In genomic region chr1:150877220-150877516, GRCh38 we compare ENCODE assay signal across 8 cellular contexts. TPM values are rescaled to one million over a fixed set of nuclear protein-coding genes. Genes with fewer than 3 reads are reported as not detected.
DNase-seq lines count a peak whose midpoint lies in the region; ATAC-seq and TF ChIP-seq lines count a peak whose summit lies in the region.

No MANE protein-coding gene starts in this region.

- peak overlapping the region; percentile 77 to 92 for H3K27ac Mint-ChIP-seq in activated naive CD4-positive, alpha-beta T cell treated with anti-CD3 and anti-CD28 coated beads, Interleukin-2, amount 50 U/mL, for 72 hours

- in situ Hi-C loops in transverse colon (cut with MboI; ENCODE audit: low pct_ligation_motif_present in 1 of 4, low pct_unique_long_range_greater_than_20kb in 1 of 4, low sequenced_read_pairs in 3 of 4): no loop called here

- H3K27me3 ChIP-seq in cardiac muscle cell (no peaks in the 10 kb centered on the region), right lobe of liver (no peaks in the 10 kb centered on the region), transverse colon (no peaks in the 10 kb centered on the region), WERI-Rb-1 (ENCODE audit: insufficient read depth, low read depth, severe bottlenecking) (no peaks in the 10 kb centered on the region)

- H3K36me3 ChIP-seq in cardiac muscle cell: no peaks in the 10 kb centered on the region
- peaks cover 0 to 4% (median 0%) of the 10 kb centered on the region in 4 donors for H3K36me3 ChIP-seq in right lobe of liver
- H3K36me3 ChIP-seq in transverse colon: no peaks in the 10 kb centered on the region
- peaks cover 5% of the 10 kb centered on the region for H3K36me3 ChIP-seq in WERI-Rb-1

- 32% methylated on average over 7 of the region's 7 CpGs for WGBS in right lobe of liver (ENCODE audit: insufficient coverage, low coverage, low lambda C conversion rate, missing lambda C conversion rate)
- WGBS in transverse colon (ENCODE audit: low coverage in 1 of 2), 2 donors: 49 to 62% methylated on average over 6 to 7 of the region's 7 CpGs

- no peaks in the 10 kb centered on the region for H3K9me3 ChIP-seq in cardiac muscle cell (ENCODE audit: low read depth)
- H3K9me3 ChIP-seq in right lobe of liver: no peaks in the 10 kb centered on the region
- no peaks in the 10 kb centered on the region for H3K9me3 ChIP-seq in transverse colon
- H3K9me3 ChIP-seq in WERI-Rb-1 (ENCODE audit: severe bottlenecking): peaks cover 8% of the 10 kb centered on the region

- DNase-seq in cardiac muscle cell (ENCODE audit: low read depth in 1 of 2, low spot score in 1 of 2): peak in 1 of 2 donors; percentile 4
- no peak for DNase-seq in left ventricle myocardium superior
- DNase-seq in activated naive CD4-positive, alpha-beta T cell treated with anti-CD3 and anti-CD28 coated beads, Interleukin-2, amount 50 U/mL, for 72 hours (ENCODE audit: low spot score in 2 of 2): no peak
- no peak for DNase-seq in right lobe of liver
- DNase-seq in transverse colon: no peak
- DNase-seq in HCEC 1CT: no peak
- no peak for DNase-seq in WERI-Rb-1

- peak overlapping the region; percentile 89 for H3K27ac ChIP-seq in cardiac muscle cell
- peak overlapping the region; percentile 89 to 98 (median 89) for H3K27ac ChIP-seq in right lobe of liver
- peak overlapping the region; percentile 96 to 99 (median 97) for H3K27ac ChIP-seq in transverse colon
- H3K27ac ChIP-seq in WERI-Rb-1: no peak overlapping the region; the same call in 1 of the 2 replicates

- H3K4me3 ChIP-seq in cardiac muscle cell (no peak overlapping the region), right lobe of liver (peak overlapping the region; percentile 34 to 87 (median 46)), transverse colon (peak overlapping the region; percentile 19 to 99 (median 84)), WERI-Rb-1 (ENCODE audit: low read depth, low read length) (no peak overlapping the region)

- H3K4me1 ChIP-seq in cardiac muscle cell (ENCODE audit: low read depth) (peaks cover 10% of the 10 kb centered on the region), right lobe of liver (peaks cover 0 to 28% (median 6%) of the 10 kb centered on the region in 4 donors), transverse colon (peaks cover 0 to 25% (median 23%) of the 10 kb centered on the region in 4 donors)

- no peak for TF ChIP-seq POLR2A in right lobe of liver (IDR thresholded peaks at IDR 0.05)
- TF ChIP-seq POLR2A in transverse colon (IDR thresholded peaks at IDR 0.05): no peak

- H3K36me3 Mint-ChIP-seq in activated naive CD4-positive, alpha-beta T cell treated with anti-CD3 and anti-CD28 coated beads, Interleukin-2, amount 50 U/mL, for 72 hours: peaks cover 5 to 12% of the 10 kb centered on the region in 2 donors

- no peak for ATAC-seq in left ventricle myocardium superior
- ATAC-seq in activated naive CD4-positive, alpha-beta T cell treated with anti-CD3 and anti-CD28 coated beads, Interleukin-2, amount 50 U/mL, for 72 hours: no peak
- no peak for ATAC-seq in right lobe of liver
- no peak for ATAC-seq in HG02798 (IDR thresholded peaks at IDR 0.05; ENCODE audit: poor library complexity, unreplicated experiment)

- intact Hi-C loops in left ventricle myocardium superior (cut with micrococcal nuclease) (no loop called here), right lobe of liver (cut with DNase I) (no loop called here), transverse colon (cut with DNase I; ENCODE audit: low total_unique reads) (no loop called here)

- H3K9me3 Mint-ChIP-seq in activated naive CD4-positive, alpha-beta T cell treated with anti-CD3 and anti-CD28 coated beads, Interleukin-2, amount 50 U/mL, for 72 hours: no peaks in the 10 kb centered on the region

- TF ChIP-seq EP300 in transverse colon (IDR thresholded peaks at IDR 0.05; ENCODE audit: low read depth): no peak

- TF ChIP-seq CTCF in cardiac muscle cell (IDR thresholded peaks at IDR 0.05; ENCODE audit: low read depth, low read length) (no peak), right lobe of liver (IDR thresholded peaks at IDR 0.05) (no peak), transverse colon (IDR thresholded peaks at IDR 0.05) (no peak), WERI-Rb-1 (IDR thresholded peaks at IDR 0.05; ENCODE audit: low read depth, low read length) (no peak)

RNA-seq across cellular contexts. Expression of gene ARNT, which starts 0.8 kb away (rescaled TPM):
- 46.8 and 87.3 TPM in 2 replicates for total RNA-seq in cardiac muscle cell
- polyA plus RNA-seq in cardiac muscle cell: 29.4 and 44.0 TPM in 2 replicates
- total RNA-seq in left ventricle myocardium superior: 27.9 TPM
- 10 to 100 TPM; 37.0 to 61.1 TPM for total RNA-seq in activated naive CD4-positive, alpha-beta T cell treated with anti-CD3 and anti-CD28 coated beads, Interleukin-2, amount 50 U/mL, for 72 hours
- total RNA-seq in right lobe of liver: 10 to 100 TPM; 24.7 to 31.9 (median 27.8) TPM
- total RNA-seq in transverse colon: 10 to 100 TPM; 47.9 to 64.6 (median 53.9) TPM

RNA-seq across cellular contexts. Expression of gene CTXND2, which starts 9.8 kb away (rescaled TPM):
- total RNA-seq in cardiac muscle cell (not detected in 2 replicates), left ventricle myocardium superior (not detected), right lobe of liver (not detected), transverse colon (not detected)
- not detected in 2 replicates for polyA plus RNA-seq in cardiac muscle cell
- not detected for total RNA-seq in activated naive CD4-positive, alpha-beta T cell treated with anti-CD3 and anti-CD28 coated beads, Interleukin-2, amount 50 U/mL, for 72 hours

RNA-seq across cellular contexts. Expression of gene SETDB1, which starts 49.0 kb away (rescaled TPM):
- total RNA-seq in cardiac muscle cell: 37.8 and 69.9 TPM in 2 replicates
- polyA plus RNA-seq in cardiac muscle cell: 20.1 and 23.7 TPM in 2 replicates
- total RNA-seq in left ventricle myocardium superior: 19.2 TPM
- 10 to 100 TPM; 57.4 to 73.6 TPM for total RNA-seq in activated naive CD4-positive, alpha-beta T cell treated with anti-CD3 and anti-CD28 coated beads, Interleukin-2, amount 50 U/mL, for 72 hours
- total RNA-seq in right lobe of liver: 10 to 100 TPM; 10.4 to 17.8 (median 12.9) TPM
- 10 to 100 TPM; 19.5 to 59.7 (median 39.2) TPM for total RNA-seq in transverse colon

Comparison
In these comparisons a context has a peak if more than half of its experiments do, and no peak if none do; other contexts are left out.
1. H3K4me3 ChIP-seq: peak in right lobe of liver (3 of 3) and transverse colon (4 of 4); none in cardiac muscle cell (single experiment) and WERI-Rb-1 (single experiment).